ENCODE assay signal across 11 cellular contexts in the genomic region with DNA sequence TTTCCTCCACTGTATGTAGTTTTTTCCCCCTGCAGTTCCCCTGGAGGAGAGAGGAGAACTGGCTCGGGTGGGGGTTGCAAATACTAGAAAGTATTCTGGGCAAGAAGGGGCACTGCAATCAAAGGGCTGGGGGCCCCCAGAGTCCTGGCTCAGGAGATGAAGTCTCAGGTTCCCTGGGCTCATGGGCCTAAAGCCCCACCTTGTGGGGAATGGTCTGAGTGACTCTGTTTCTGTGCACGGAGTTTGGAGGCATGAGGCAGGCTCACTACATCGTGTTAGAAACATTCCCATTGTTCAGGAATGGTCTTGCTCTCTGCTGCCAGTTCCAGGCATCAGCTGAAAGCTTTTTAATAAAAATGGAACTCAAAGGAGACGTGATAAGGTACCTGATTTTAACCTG.
DNase-seq lines count a peak whose midpoint lies in the region; ATAC-seq, FAIRE-seq and TF ChIP-seq lines count a peak whose summit lies in the region.
"Had no signal": no experiment of that assay in that cellular context is flagged by ENCODE, and none has a peak within 500 bp of the region (broad histone marks: within the 10 kb centered on the region; RNA-seq: fewer than 3 reads in every experiment).

No MANE protein-coding gene starts in this region.

- H3K27ac ChIP-seq in right atrium auricular region (no peak overlapping the region), OCI-LY7 (ENCODE audit: low read depth, low read length, poor library complexity, severe bottlenecking) (no peak overlapping the region), subcutaneous abdominal adipose tissue (ENCODE audit: low read depth, low read length) (peak overlapping the region; percentile 40)

- no peaks in the 10 kb centered on the region for H3K36me3 Mint-ChIP-seq in MCF 10A (ENCODE audit: insufficient read depth, unreplicated experiment)

- POLR2A ChIA-PET in OCI-LY7 (lab: Charles Lee) (no interaction called here), MCF 10A (lab: Yijun Ruan, JAX) (interaction anchor here (0.7 to 1.0 kb wide), 2 partner anchors 9 to 20 kb away, joined by 3 to 4 read pairs; no protein-coding TSS in a partner anchor)

- TF ChIP-seq CTCF in right atrium auricular region (IDR thresholded peaks at IDR 0.05) (peak in 1 of 2 donors; percentile 47), OCI-LY7 (conservative IDR thresholded peaks at IDR 0.05; ENCODE audit: low read length) (0 out of 2 replicates have a peak, but pooled peaks have one; percentile 16), foreskin fibroblast (IDR thresholded peaks at IDR 0.05; ENCODE audit: low read depth, low read length) (peak; percentile 16), MCF 10A (IDR thresholded peaks at IDR 0.05; ENCODE audit: unreplicated experiment) (no peak)

- no peak for FAIRE-seq in GM19239 (lab: Jason Lieb, UNC)

- no peak overlapping the region for H3K27ac Mint-ChIP-seq in MCF 10A (ENCODE audit: low read depth, unreplicated experiment)
- H3K27ac Mint-ChIP-seq: activated CD8-positive, alpha-beta T cell treated with anti-CD3 and anti-CD28 coated beads for 36 hours; CD4-positive, CD25-positive, alpha-beta regulatory T cell had no signal

- H3K4me2 ChIP-seq in OCI-LY7 (ENCODE audit: low read length), result no peak overlapping the region

- no peak overlapping the region for H3K4me3 ChIP-seq in right atrium auricular region
- no peak overlapping the region for H3K4me3 ChIP-seq in OCI-LY7 (ENCODE audit: low read depth, low read length, poor library complexity, severe bottlenecking)
- H3K4me3 ChIP-seq in foreskin fibroblast (ENCODE audit: low read depth in 1 of 2, low read length in 2 of 2), result no peak overlapping the region
- no peak overlapping the region for H3K4me3 ChIP-seq in subcutaneous abdominal adipose tissue (ENCODE audit: low read depth in 1 of 5, low read length in 5 of 5)

- no peak overlapping the region for H3K4me3 Mint-ChIP-seq in MCF 10A (ENCODE audit: unreplicated experiment)
- H3K4me3 Mint-ChIP-seq: activated CD8-positive, alpha-beta T cell treated with anti-CD3 and anti-CD28 coated beads for 36 hours; CD4-positive, CD25-positive, alpha-beta regulatory T cell had no signal

- peak; percentile 56 for ATAC-seq in Right ventricle myocardium superior (ENCODE audit: poor library complexity)
- ATAC-seq: activated CD8-positive, alpha-beta T cell treated with anti-CD3 and anti-CD28 coated beads for 36 hours had no signal

- H3K4me1 ChIP-seq in right atrium auricular region (peaks cover 0 to 12% of the 10 kb centered on the region in 2 donors), OCI-LY7 (ENCODE audit: insufficient read depth, low read length, poor library complexity, severe bottlenecking) (no peaks in the 10 kb centered on the region), subcutaneous abdominal adipose tissue (ENCODE audit: control insufficient read depth in 5 of 5, insufficient read depth in 5 of 5, low read length in 5 of 5) (peaks cover 0 to 20% (median 0%) of the 10 kb centered on the region in 5 donors)

- H3K27me3 Mint-ChIP-seq in MCF 10A (ENCODE audit: insufficient read depth, unreplicated experiment), result peaks cover 68% of the 10 kb centered on the region
- H3K27me3 Mint-ChIP-seq: activated CD8-positive, alpha-beta T cell treated with anti-CD3 and anti-CD28 coated beads for 36 hours; CD4-positive, CD25-positive, alpha-beta regulatory T cell had no signal

- H3K79me2 ChIP-seq in OCI-LY7 (ENCODE audit: insufficient read depth, low read depth, low read length), result no peaks in the 10 kb centered on the region

- H3K4me1 Mint-ChIP-seq in MCF 10A (ENCODE audit: insufficient read depth, unreplicated experiment), result peaks cover 4% of the 10 kb centered on the region

- H2AFZ ChIP-seq in OCI-LY7 (ENCODE audit: low read length), result no peak overlapping the region

- no peaks in the 10 kb centered on the region for H3K9me2 ChIP-seq in OCI-LY7 (ENCODE audit: insufficient read depth, low read length)

- H4K20me1 ChIP-seq in OCI-LY7 (ENCODE audit: insufficient read depth, low read length), result no peaks in the 10 kb centered on the region

- H3K27me3 ChIP-seq in right atrium auricular region (no peaks in the 10 kb centered on the region), subcutaneous abdominal adipose tissue (ENCODE audit: control insufficient read depth in 5 of 5, insufficient read depth in 4 of 5, low read length in 5 of 5) (peaks cover 0 to 3% (median 0%) of the 10 kb centered on the region in 5 donors)

- intact Hi-C loops in Right ventricle myocardium superior (cut with DNase I), result no loop called here
- intact Hi-C loops in OCI-LY7 (cut with micrococcal nuclease; ENCODE audit: unreplicated experiment), result no loop called here
- intact Hi-C loops in MCF 10A (cut with micrococcal nuclease), result no loop called here

- no peak overlapping the region for H3K9ac ChIP-seq in subcutaneous abdominal adipose tissue (ENCODE audit: low read length in 5 of 5)

- DNase-seq in Right ventricle myocardium superior, result no peak
- DNase-seq in right atrium auricular region (ENCODE audit: low spot score), result no peak
- DNase-seq in OCI-LY7 (ENCODE audit: low spot score), result no peak
- DNase-seq in foreskin fibroblast, result peak in 1 of 2 donors; percentile 15
- DNase-seq in MCF 10A (ENCODE audit: unreplicated experiment), result no peak
- DNase-seq in AML-193 (lab: John Stamatoyannopoulos, UW), result no peak
- no peak for DNase-seq in GM19239 (ENCODE audit: insufficient read length, low spot score)
- DNase-seq: activated CD8-positive, alpha-beta T cell treated with anti-CD3 and anti-CD28 coated beads for 36 hours; CD4-positive, CD25-positive, alpha-beta regulatory T cell; RPMI8226 had no signal

- CTCF ChIA-PET in OCI-LY7 (lab: Charles Lee; ENCODE audit: unreplicated experiment), result no interaction called here
- CTCF ChIA-PET in MCF 10A (lab: Yijun Ruan, JAX), result interaction anchor here (0.6 to 1.1 kb wide), 4 partner anchors 8 to 150 kb away, joined by 3 to 4 read pairs (median 3); no protein-coding TSS in a partner anchor

- BruUV-seq in OCI-LY7 (replicated peaks; lab: Mats Ljungman, UMichigan) (no TSS peak), MCF 10A (replicated peaks; lab: Mats Ljungman, UMichigan) (no TSS peak)

- H3K9me3 Mint-ChIP-seq in MCF 10A (ENCODE audit: unreplicated experiment), result no peaks in the 10 kb centered on the region
- H3K9me3 Mint-ChIP-seq: activated CD8-positive, alpha-beta T cell treated with anti-CD3 and anti-CD28 coated beads for 36 hours had no signal

- no peaks in the 10 kb centered on the region for H3K36me3 ChIP-seq in right atrium auricular region
- H3K36me3 ChIP-seq in OCI-LY7 (ENCODE audit: insufficient read depth, low read length), result no peaks in the 10 kb centered on the region
- no peaks in the 10 kb centered on the region for H3K36me3 ChIP-seq in subcutaneous abdominal adipose tissue (ENCODE audit: control insufficient read depth in 5 of 5, insufficient read depth in 5 of 5, low read length in 5 of 5)

- no peaks in the 10 kb centered on the region for H3K9me3 ChIP-seq in right atrium auricular region
- H3K9me3 ChIP-seq in OCI-LY7 (ENCODE audit: low read length), result no peaks in the 10 kb centered on the region
- no peaks in the 10 kb centered on the region for H3K9me3 ChIP-seq in subcutaneous abdominal adipose tissue (ENCODE audit: control insufficient read depth in 5 of 5, low read length in 5 of 5)
